8 cellular contexts compared by ENCODE assay signal in the genomic region with DNA sequence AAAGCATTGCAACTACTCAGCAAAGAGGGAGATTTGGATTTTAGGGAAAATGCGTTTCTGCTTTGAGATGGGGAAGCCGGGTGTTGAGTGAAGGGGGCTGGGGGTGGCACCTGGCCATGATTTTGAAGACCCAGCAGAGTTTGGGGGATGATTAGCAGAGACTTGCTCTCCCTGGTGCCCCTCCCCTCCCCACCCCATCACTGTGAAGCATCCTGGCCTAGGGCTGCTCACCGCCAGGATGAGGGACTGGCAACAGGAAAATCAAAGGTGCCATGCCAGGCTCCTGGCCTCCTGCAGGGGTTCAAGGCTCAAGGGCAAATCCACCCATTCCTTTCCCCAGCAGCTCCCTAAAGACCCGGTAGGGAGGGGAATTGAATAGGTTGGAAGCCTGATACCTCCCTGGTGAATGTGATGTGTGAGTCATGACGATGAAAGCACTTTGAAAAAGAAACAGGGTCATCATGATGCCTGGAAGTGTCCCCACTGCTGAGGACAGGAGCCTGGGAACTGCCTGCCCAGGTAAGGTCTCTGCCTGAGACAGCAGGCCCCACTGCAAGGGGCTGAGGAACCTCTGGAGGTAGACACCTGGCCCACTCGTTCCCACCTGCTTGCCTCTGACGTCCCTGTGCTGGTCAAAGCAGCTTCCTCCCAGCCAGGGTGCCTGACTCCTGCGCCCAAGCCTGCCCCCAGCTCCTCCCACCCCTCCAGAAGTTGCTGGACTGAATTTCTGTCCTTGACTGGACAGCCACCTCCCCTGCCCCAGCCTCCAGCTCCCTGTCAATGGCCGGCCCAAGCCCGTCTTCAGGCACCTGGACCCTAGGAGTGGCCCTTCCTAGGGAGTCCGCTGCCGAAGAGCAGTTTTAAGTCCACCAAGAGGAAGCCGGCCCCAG. TPM values are rescaled to one million over a fixed set of nuclear protein-coding genes. Genes with fewer than 3 reads are reported as not detected.
A peak's percentile ranks its signal among the peaks of the same experiment; 100 is the strongest.
DNase-seq lines count a peak whose midpoint lies in the region; ATAC-seq and TF ChIP-seq lines count a peak whose summit lies in the region.

No MANE protein-coding gene starts in this region.

- H3K36me3 ChIP-seq in thoracic aorta (no peaks in the 10 kb centered on the region), HAP-1 (replicated peaks) (no peaks in the 10 kb centered on the region)

- no peaks in the 10 kb centered on the region for H3K9me3 ChIP-seq in thoracic aorta
- H3K9me3 ChIP-seq in HAP-1: no peaks in the 10 kb centered on the region

- H3K27me3 ChIP-seq in thoracic aorta (replicated peaks; ENCODE audit: insufficient read depth) (no peaks in the 10 kb centered on the region), HAP-1 (ENCODE audit: low read depth) (peaks cover 76% of the 10 kb centered on the region)

- no peaks in the 10 kb centered on the region for H3K36me3 Mint-ChIP-seq in activated CD4-positive, alpha-beta T cell treated with anti-CD3 and anti-CD28 coated beads, Interleukin-2, amount 10 ng/mL, durations not matched to agents 24 days and 14 days (ENCODE audit: low read depth)
- no peaks in the 10 kb centered on the region for H3K36me3 Mint-ChIP-seq in activated T-helper 2 cell treated with anti-CD3 and anti-CD28 coated beads, Interferon-gamma antibody, Interleukin-2, Interleukin-4, amounts not matched to agents 10 μg/mL and 5 μg/mL and 100 μg/mL, durations not matched to agents 14 hours and 24 hours and 36 hours (ENCODE audit: low read depth)
- H3K36me3 Mint-ChIP-seq in stimulated activated naive B cell treated with anti-CD40 and anti-IgM and Interleukin-4, amounts not matched to agents 10 μg/mL and 1 μg/mL and 100 μg/mL, for 72 hours: no peaks in the 10 kb centered on the region

- H3K4me1 ChIP-seq in thoracic aorta (ENCODE audit: control insufficient read depth in 1 of 2, low read depth in 2 of 2): peaks cover 20 to 47% of the 10 kb centered on the region in 2 donors
- H3K4me1 ChIP-seq in HAP-1: no peaks in the 10 kb centered on the region

- peaks cover 4% of the 10 kb centered on the region for H3K4me1 Mint-ChIP-seq in activated CD4-positive, alpha-beta T cell treated with anti-CD3 and anti-CD28 coated beads, Interleukin-2, amount 10 ng/mL, durations not matched to agents 24 days and 14 days
- H3K4me1 Mint-ChIP-seq in activated T-helper 2 cell treated with anti-CD3 and anti-CD28 coated beads, Interferon-gamma antibody, Interleukin-2, Interleukin-4, amounts not matched to agents 10 μg/mL and 5 μg/mL and 100 μg/mL, durations not matched to agents 14 hours and 24 hours and 36 hours (ENCODE audit: low read depth): peaks cover 2% of the 10 kb centered on the region
- peaks cover 5 to 6% of the 10 kb centered on the region in 2 donors for H3K4me1 Mint-ChIP-seq in stimulated activated naive B cell treated with anti-CD40 and anti-IgM and Interleukin-4, amounts not matched to agents 10 μg/mL and 1 μg/mL and 100 μg/mL, for 72 hours

- H3K4me3 ChIP-seq in thoracic aorta (peak overlapping the region; percentile 93), HAP-1 (no peak overlapping the region)

- no peak for TF ChIP-seq CTCF in thoracic aorta (IDR thresholded peaks at IDR 0.05)

- in situ Hi-C loops in HAP-1 (cut with MboI; ENCODE audit: low sequenced_read_pairs): no loop called here

- no peak overlapping the region for H3K27ac Mint-ChIP-seq in activated CD4-positive, alpha-beta T cell treated with anti-CD3 and anti-CD28 coated beads, Interleukin-2, amount 10 ng/mL, durations not matched to agents 24 days and 14 days
- H3K27ac Mint-ChIP-seq in activated T-helper 2 cell treated with anti-CD3 and anti-CD28 coated beads, Interferon-gamma antibody, Interleukin-2, Interleukin-4, amounts not matched to agents 10 μg/mL and 5 μg/mL and 100 μg/mL, durations not matched to agents 14 hours and 24 hours and 36 hours: no peak overlapping the region
- no peak overlapping the region for H3K27ac Mint-ChIP-seq in stimulated activated naive B cell treated with anti-CD40 and anti-IgM and Interleukin-4, amounts not matched to agents 10 μg/mL and 1 μg/mL and 100 μg/mL, for 72 hours

- no peaks in the 10 kb centered on the region for H3K9me3 Mint-ChIP-seq in activated CD4-positive, alpha-beta T cell treated with anti-CD3 and anti-CD28 coated beads, Interleukin-2, amount 10 ng/mL, durations not matched to agents 24 days and 14 days
- no peaks in the 10 kb centered on the region for H3K9me3 Mint-ChIP-seq in activated T-helper 2 cell treated with anti-CD3 and anti-CD28 coated beads, Interferon-gamma antibody, Interleukin-2, Interleukin-4, amounts not matched to agents 10 μg/mL and 5 μg/mL and 100 μg/mL, durations not matched to agents 14 hours and 24 hours and 36 hours
- no peaks in the 10 kb centered on the region for H3K9me3 Mint-ChIP-seq in stimulated activated naive B cell treated with anti-CD40 and anti-IgM and Interleukin-4, amounts not matched to agents 10 μg/mL and 1 μg/mL and 100 μg/mL, for 72 hours

- H3K4me3 Mint-ChIP-seq in activated CD4-positive, alpha-beta T cell treated with anti-CD3 and anti-CD28 coated beads, Interleukin-2, amount 10 ng/mL, durations not matched to agents 24 days and 14 days: peak overlapping the region; percentile 34
- peak overlapping the region; percentile 40 for H3K4me3 Mint-ChIP-seq in activated T-helper 2 cell treated with anti-CD3 and anti-CD28 coated beads, Interferon-gamma antibody, Interleukin-2, Interleukin-4, amounts not matched to agents 10 μg/mL and 5 μg/mL and 100 μg/mL, durations not matched to agents 14 hours and 24 hours and 36 hours (ENCODE audit: low read depth)
- no peak overlapping the region for H3K4me3 Mint-ChIP-seq in stimulated activated naive B cell treated with anti-CD40 and anti-IgM and Interleukin-4, amounts not matched to agents 10 μg/mL and 1 μg/mL and 100 μg/mL, for 72 hours

- no peak for ATAC-seq in thoracic aorta (ENCODE audit: insufficient number of reproducible peaks, low FRiP score, low read depth)
- ATAC-seq in stimulated activated naive B cell treated with anti-CD40 and anti-IgM and Interleukin-4, amounts not matched to agents 10 μg/mL and 1 μg/mL and 100 μg/mL, for 72 hours (replicated peaks): no peak

- intact Hi-C loops in activated CD4-positive, alpha-beta T cell treated with anti-CD3 and anti-CD28 coated beads, Interleukin-2, amount 10 ng/mL, durations not matched to agents 24 days and 14 days (cut with micrococcal nuclease): no loop called here
- intact Hi-C loops in activated T-helper 2 cell treated with anti-CD3 and anti-CD28 coated beads, Interferon-gamma antibody, Interleukin-2, Interleukin-4, amounts not matched to agents 10 μg/mL and 5 μg/mL and 100 μg/mL, durations not matched to agents 14 hours and 24 hours and 36 hours (cut with micrococcal nuclease): no loop called here

- H3K27me3 Mint-ChIP-seq in activated CD4-positive, alpha-beta T cell treated with anti-CD3 and anti-CD28 coated beads, Interleukin-2, amount 10 ng/mL, durations not matched to agents 24 days and 14 days: peaks cover 66% of the 10 kb centered on the region
- peaks cover 66% of the 10 kb centered on the region for H3K27me3 Mint-ChIP-seq in activated T-helper 2 cell treated with anti-CD3 and anti-CD28 coated beads, Interferon-gamma antibody, Interleukin-2, Interleukin-4, amounts not matched to agents 10 μg/mL and 5 μg/mL and 100 μg/mL, durations not matched to agents 14 hours and 24 hours and 36 hours (ENCODE audit: low read depth)
- H3K27me3 Mint-ChIP-seq in stimulated activated naive B cell treated with anti-CD40 and anti-IgM and Interleukin-4, amounts not matched to agents 10 μg/mL and 1 μg/mL and 100 μg/mL, for 72 hours: peaks cover 70 to 91% of the 10 kb centered on the region in 2 donors

- H3K27ac ChIP-seq in thoracic aorta: peak overlapping the region in 1 of 2 donors; percentile 74

- DNase-seq in activated CD4-positive, alpha-beta T cell treated with anti-CD3 and anti-CD28 coated beads, Interleukin-2, amount 10 ng/mL, durations not matched to agents 24 days and 14 days: no peak
- no peak for DNase-seq in activated CD4-positive, alpha-beta T cell treated with anti-CD3 and anti-CD28 coated beads, Interleukin-2, amount 50 U/mL, for 48 hours
- DNase-seq in activated T-helper 2 cell treated with anti-CD3 and anti-CD28 coated beads, Interferon-gamma antibody, Interleukin-2, Interleukin-4, amounts not matched to agents 10 μg/mL and 5 μg/mL and 100 μg/mL, durations not matched to agents 14 hours and 24 hours and 36 hours (ENCODE audit: low spot score): no peak
- DNase-seq in islet precursor cell (peak; percentile 70), thoracic aorta (ENCODE audit: low spot score) (no peak), HAP-1 (ENCODE audit: low spot score in 2 of 2) (no peak), NCI-H2107 (lab: John Stamatoyannopoulos, UW) (no peak)
- no peak for DNase-seq in stimulated activated naive B cell treated with anti-CD40 and anti-IgM and Interleukin-4, amounts not matched to agents 10 μg/mL and 1 μg/mL and 100 μg/mL, for 72 hours

RNA-seq across cellular contexts. Expression of gene CHST1, which starts 1.7 kb away (rescaled TPM):
- total RNA-seq in activated CD4-positive, alpha-beta T cell treated with anti-CD3 and anti-CD28 coated beads, Interleukin-2, amount 10 ng/mL, durations not matched to agents 24 days and 14 days: 0.28 and 0.36 TPM in 2 replicates
- total RNA-seq in activated T-helper 2 cell treated with anti-CD3 and anti-CD28 coated beads, Interferon-gamma antibody, Interleukin-2, Interleukin-4, amounts not matched to agents 10 μg/mL and 5 μg/mL and 100 μg/mL, durations not matched to agents 14 hours and 24 hours and 36 hours: 0.34 and 0.51 TPM in 2 replicates
- total RNA-seq in thoracic aorta: 10 to 100 TPM; 48.7 to 50.2 TPM

Comparison
In these comparisons a context has a peak if more than half of its experiments do, and no peak if none do; other contexts are left out.
1. H3K4me3 Mint-ChIP-seq: peak in activated CD4-positive, alpha-beta T cell treated with anti-CD3 and anti-CD28 coated beads, Interleukin-2, amount 10 ng/mL, durations not matched to agents 24 days and 14 days (single experiment) and activated T-helper 2 cell treated with anti-CD3 and anti-CD28 coated beads, Interferon-gamma antibody, Interleukin-2, Interleukin-4, amounts not matched to agents 10 μg/mL and 5 μg/mL and 100 μg/mL, durations not matched to agents 14 hours and 24 hours and 36 hours (single experiment); none in stimulated activated naive B cell treated with anti-CD40 and anti-IgM and Interleukin-4, amounts not matched to agents 10 μg/mL and 1 μg/mL and 100 μg/mL, for 72 hours (0 of 2).
2. RNA of gene CHST1, which starts 1.7 kb away (total RNA-seq): 48.7 to 50.2 TPM in thoracic aorta; 0.34 to 0.51 TPM in activated T-helper 2 cell treated with anti-CD3 and anti-CD28 coated beads, Interferon-gamma antibody, Interleukin-2, Interleukin-4, amounts not matched to agents 10 μg/mL and 5 μg/mL and 100 μg/mL, durations not matched to agents 14 hours and 24 hours and 36 hours and 0.28 to 0.36 TPM in activated CD4-positive, alpha-beta T cell treated with anti-CD3 and anti-CD28 coated beads, Interleukin-2, amount 10 ng/mL, durations not matched to agents 24 days and 14 days; every median in the first group is over 10 times any median in the second.